Comparison of ENCODE assay signal across 10 cellular contexts in genomic region chr18:23964282-23965238, GRCh38. TPM values are rescaled to one million over a fixed set of nuclear protein-coding genes. Genes with fewer than 3 reads are reported as not detected.
A peak's percentile ranks its signal among the peaks of the same experiment; 100 is the strongest.
DNase-seq lines count a peak whose midpoint lies in the region; ATAC-seq, FAIRE-seq and TF ChIP-seq lines count a peak whose summit lies in the region.
"Had no signal": no experiment of that assay in that cellular context is flagged by ENCODE, and none has a peak within 500 bp of the region (broad histone marks: within the 10 kb centered on the region; RNA-seq: fewer than 3 reads in every experiment).

No MANE protein-coding gene starts in this region.

- no peaks in the 10 kb centered on the region for H3K79me2 ChIP-seq in GM23338 (replicated peaks; ENCODE audit: insufficient read depth)

- DNase-seq in GM23338 (ENCODE audit: low spot score), result peak; percentile 58
- peak; percentile 33 for DNase-seq in amniotic epithelial cell (ENCODE audit: low read depth)
- peak; percentile 32 for DNase-seq in small intestine
- DNase-seq in vagina (ENCODE audit: extremely low spot score in 2 of 2), result no peak
- DNase-seq in progenitor cell of endocrine pancreas (ENCODE audit: low spot score, unreplicated experiment), result no peak
- DNase-seq in NCI-H774 (lab: John Stamatoyannopoulos, UW), result no peak
- no peak for DNase-seq in C1 segment of cervical spinal cord (lab: John Stamatoyannopoulos, UW)
- DNase-seq: cerebellar nuclear complex had no signal

- ATAC-seq in GM23338, result no peak; the same call in 2 of the 3 replicates

- H3K4me1 Mint-ChIP-seq in GM23338 (peaks cover 16% of the 10 kb centered on the region), progenitor cell of endocrine pancreas (ENCODE audit: low read depth) (peaks cover 20% of the 10 kb centered on the region)
- H3K4me1 Mint-ChIP-seq in T-helper 1 cell treated with Interleukin-12 subunit alpha and Interleukin-12 subunit beta and Interleukin-4 antibody, amounts not matched to agents 30 μg/mL and 1 μg/mL, for 36 hours (ENCODE audit: low read depth), result peaks cover 24% of the 10 kb centered on the region

- TF ChIP-seq CTCF in GM23338 (conservative IDR thresholded peaks at IDR 0.05; ENCODE audit: low read depth in 2 of 2) (peak in 1 of 2 experiments; percentile 39; a peak in 2 of 4 replicates), vagina (IDR thresholded peaks at IDR 0.05) (no peak), progenitor cell of endocrine pancreas (IDR thresholded peaks at IDR 0.05; ENCODE audit: unreplicated experiment) (no peak)

- H3K9me3 Mint-ChIP-seq in GM23338 (no peaks in the 10 kb centered on the region; the same call in 2 of the 3 replicates), progenitor cell of endocrine pancreas (ENCODE audit: low read depth) (no peaks in the 10 kb centered on the region)
- no peaks in the 10 kb centered on the region for H3K9me3 Mint-ChIP-seq in T-helper 1 cell treated with Interleukin-12 subunit alpha and Interleukin-12 subunit beta and Interleukin-4 antibody, amounts not matched to agents 30 μg/mL and 1 μg/mL, for 36 hours

- no peak for FAIRE-seq in small intestine (lab: Jason Lieb, UNC)

- intact Hi-C loops in vagina (cut with DNase I), result no loop called here

- no peak for TF ChIP-seq POLR2A in vagina (IDR thresholded peaks at IDR 0.05)

- H3K27me3 ChIP-seq in GM23338 (ENCODE audit: insufficient read depth) (no peaks in the 10 kb centered on the region), small intestine (ENCODE audit: control insufficient read depth in 2 of 2, insufficient read depth in 2 of 2, low read length in 2 of 2) (no peaks in the 10 kb centered on the region), vagina (no peaks in the 10 kb centered on the region)

- H3K9me3 ChIP-seq in small intestine (ENCODE audit: control insufficient read depth, low read depth) (no peaks in the 10 kb centered on the region), vagina (no peaks in the 10 kb centered on the region)

- H4K20me1 ChIP-seq in GM23338 (replicated peaks; ENCODE audit: insufficient read depth), result no peaks in the 10 kb centered on the region

- H3K4me2 ChIP-seq in GM23338, result no peak overlapping the region
- H3K4me2 ChIP-seq: KMS-11 had no signal

- H3K36me3 ChIP-seq in GM23338 (ENCODE audit: insufficient read depth) (no peaks in the 10 kb centered on the region), small intestine (ENCODE audit: control insufficient read depth in 2 of 2, insufficient read depth in 2 of 2, low read length in 2 of 2) (no peaks in the 10 kb centered on the region), vagina (no peaks in the 10 kb centered on the region)

- H3F3A ChIP-seq in GM23338 (replicated peaks; ENCODE audit: low read depth), result no peaks in the 10 kb centered on the region

- H3K27ac Mint-ChIP-seq in GM23338, result no peak overlapping the region
- peak overlapping the region; percentile 75 for H3K27ac Mint-ChIP-seq in T-helper 1 cell treated with Interleukin-12 subunit alpha and Interleukin-12 subunit beta and Interleukin-4 antibody, amounts not matched to agents 30 μg/mL and 1 μg/mL, for 36 hours
- no peak overlapping the region for H3K27ac Mint-ChIP-seq in progenitor cell of endocrine pancreas

- H3K27me3 Mint-ChIP-seq in GM23338 (ENCODE audit: insufficient read depth, low read depth, poor library complexity) (peaks cover 6% of the 10 kb centered on the region), progenitor cell of endocrine pancreas (peaks cover 6% of the 10 kb centered on the region)
- H3K27me3 Mint-ChIP-seq in T-helper 1 cell treated with Interleukin-12 subunit alpha and Interleukin-12 subunit beta and Interleukin-4 antibody, amounts not matched to agents 30 μg/mL and 1 μg/mL, for 36 hours (ENCODE audit: low read depth), result peaks cover 13% of the 10 kb centered on the region

- H3K9me2 ChIP-seq in GM23338 (ENCODE audit: insufficient read depth), result peaks cover 6% of the 10 kb centered on the region

- H3K36me3 Mint-ChIP-seq in GM23338 (ENCODE audit: low read depth) (no peaks in the 10 kb centered on the region), progenitor cell of endocrine pancreas (ENCODE audit: insufficient read depth) (no peaks in the 10 kb centered on the region)
- H3K36me3 Mint-ChIP-seq in T-helper 1 cell treated with Interleukin-12 subunit alpha and Interleukin-12 subunit beta and Interleukin-4 antibody, amounts not matched to agents 30 μg/mL and 1 μg/mL, for 36 hours (ENCODE audit: low read depth), result peaks cover 2% of the 10 kb centered on the region

- H3K4me1 ChIP-seq in GM23338 (ENCODE audit: insufficient read depth) (peaks cover 13% of the 10 kb centered on the region), small intestine (ENCODE audit: control insufficient read depth in 2 of 2, insufficient read depth in 1 of 2, low read depth in 1 of 2, low read length in 1 of 2) (no peaks in the 10 kb centered on the region), vagina (peaks cover 13% of the 10 kb centered on the region)

- peak overlapping the region; percentile 90 for H2AFZ ChIP-seq in GM23338

- 69 to 83% (median 71%) methylated on average over 10 to 11 of the region's 11 CpGs for WGBS in small intestine, 3 donors

- H3K4me3 ChIP-seq in GM23338, result no peak overlapping the region
- no peak overlapping the region for H3K4me3 ChIP-seq in small intestine (ENCODE audit: low read depth in 1 of 2, low read length in 2 of 2)
- no peak overlapping the region for H3K4me3 ChIP-seq in vagina

- no peak overlapping the region for H3K27ac ChIP-seq in GM23338 (ENCODE audit: low read depth)
- H3K27ac ChIP-seq in small intestine (ENCODE audit: low read depth in 1 of 2, low read length in 1 of 2), result no peak overlapping the region
- H3K27ac ChIP-seq in vagina, result no peak overlapping the region
- H3K27ac ChIP-seq: KMS-11 had no signal

- H3K4me3 Mint-ChIP-seq in GM23338 (no peak overlapping the region), progenitor cell of endocrine pancreas (ENCODE audit: low read depth) (no peak overlapping the region)
- no peak overlapping the region for H3K4me3 Mint-ChIP-seq in T-helper 1 cell treated with Interleukin-12 subunit alpha and Interleukin-12 subunit beta and Interleukin-4 antibody, amounts not matched to agents 30 μg/mL and 1 μg/mL, for 36 hours

TF ChIP-seq in GM23338, 12 proteins besides CTCF, POLR2A, EP300 and RAD21:
- TF ChIP-seq REST (IDR thresholded peaks at IDR 0.05; ENCODE audit: unreplicated experiment), result no peak
- no peak for TF ChIP-seq JUNB (IDR thresholded peaks at IDR 0.05; ENCODE audit: unreplicated experiment)
- no peak for TF ChIP-seq EZH2 (IDR thresholded peaks at IDR 0.05; ENCODE audit: low read depth, unreplicated experiment)
- TF ChIP-seq ZNF331 (CRISPR knock-in tag; IDR thresholded peaks at IDR 0.05; ENCODE audit: low read depth), result no peak

RNA-seq across cellular contexts. Expression of gene TTC39C, which starts 50.0 kb away (rescaled TPM):
- total RNA-seq in GM23338 (2014; rRNA removed; shearing (Covaris generic)), result 108 and 136 TPM in 2 replicates
- polyA plus RNA-seq in GM23338 (2016; fragmentation: Nextera tagmentation; extraction: Ambion mirVana), result 69.2 and 69.4 TPM in 2 replicates
- 10 to 100 TPM in 1 of 3 donors, 1 to 10 TPM in 2; 4.9 to 10.3 (median 6.9) TPM for polyA plus RNA-seq in small intestine
- 42.5 TPM for total RNA-seq in vagina
- 28.8 and 30.1 TPM in 2 replicates for total RNA-seq in progenitor cell of endocrine pancreas

Comparison
In these comparisons a context has a peak if more than half of its experiments do, and no peak if none do; other contexts are left out.
1. DNase-seq: peak in GM23338 (single experiment), amniotic epithelial cell (single experiment) and small intestine (single experiment); none in vagina (0 of 2), progenitor cell of endocrine pancreas (single experiment), NCI-H774 (single experiment) and C1 segment of cervical spinal cord (0 of 14).